ENCODE assay signal across 25 cellular contexts in the genomic region with DNA sequence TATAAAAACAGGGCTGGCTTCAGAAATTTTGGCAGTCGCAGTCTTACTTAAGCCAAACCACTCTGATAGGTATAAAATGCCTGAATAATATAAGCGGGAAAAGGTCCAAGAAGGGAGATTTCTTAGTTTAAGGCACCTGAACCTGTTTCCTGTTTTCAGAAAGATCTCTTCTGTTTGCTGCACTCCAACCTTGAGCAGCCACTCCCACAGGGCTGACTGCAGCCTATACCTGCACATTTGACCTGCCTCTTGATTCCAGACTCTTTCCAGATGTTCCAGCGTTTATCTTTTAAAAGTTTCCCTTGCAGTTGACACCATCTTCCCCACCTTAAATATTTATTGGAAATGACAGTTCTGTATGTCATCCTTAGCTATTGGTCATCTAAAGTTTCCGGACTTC.
DNase-seq lines count a peak whose midpoint lies in the region; ATAC-seq and TF ChIP-seq lines count a peak whose summit lies in the region.
"Had no signal": no experiment of that assay in that cellular context is flagged by ENCODE, and none has a peak within 500 bp of the region (broad histone marks: within the 10 kb centered on the region; RNA-seq: fewer than 3 reads in every experiment).

No MANE protein-coding gene starts in this region.

- no peak for ATAC-seq in effector memory CD8-positive, alpha-beta T cell (replicated peaks)
- ATAC-seq in HG03460 (IDR thresholded peaks at IDR 0.05; ENCODE audit: unreplicated experiment): no peak
- ATAC-seq: left lung had no signal

- TF ChIP-seq EP300 in transverse colon (IDR thresholded peaks at IDR 0.05; ENCODE audit: low read depth): no peak

- H3K27ac Mint-ChIP-seq in activated T-cell treated with anti-CD3 and anti-CD28 coated beads, Interleukin-2, amount 50 U/mL, for 24 hours: peak overlapping the region; percentile 24
- peak overlapping the region; percentile 5 to 52 for H3K27ac Mint-ChIP-seq in effector memory CD8-positive, alpha-beta T cell
- H3K27ac Mint-ChIP-seq: activated CD4-positive, alpha-beta T cell treated with anti-CD3 and anti-CD28 coated beads, Interleukin-2, amount 10 ng/mL, durations not matched to agents 24 days and 14 days had no signal

- no peaks in the 10 kb centered on the region for H3K9me3 Mint-ChIP-seq in activated T-cell treated with anti-CD3 and anti-CD28 coated beads, Interleukin-2, amount 50 U/mL, for 24 hours
- no peaks in the 10 kb centered on the region for H3K9me3 Mint-ChIP-seq in effector memory CD8-positive, alpha-beta T cell
- H3K9me3 Mint-ChIP-seq: activated CD4-positive, alpha-beta T cell treated with anti-CD3 and anti-CD28 coated beads, Interleukin-2, amount 10 ng/mL, durations not matched to agents 24 days and 14 days had no signal

- no peak overlapping the region for H3K4me3 ChIP-seq in transverse colon
- H3K4me3 ChIP-seq in breast epithelium: no peak overlapping the region
- H3K4me3 ChIP-seq: dorsolateral prefrontal cortex, left lung, skin epidermis, stomach, thyroid gland had no signal

- intact Hi-C loops in transverse colon (cut with DNase I; ENCODE audit: low total_unique reads): no loop called here
- intact Hi-C loops in breast epithelium (cut with DNase I; ENCODE audit: low total_unique reads): no loop called here

- no peak for TF ChIP-seq POLR2A in transverse colon (IDR thresholded peaks at IDR 0.05)
- TF ChIP-seq POLR2A in breast epithelium (IDR thresholded peaks at IDR 0.05): no peak

- H3K27ac ChIP-seq in transverse colon (peak overlapping the region in 3 of 4 donors; percentile 6 to 63 (median 54)), breast epithelium (peak overlapping the region in 1 of 2 donors; percentile 11)
- H3K27ac ChIP-seq: dorsolateral prefrontal cortex, left lung, skin epidermis, stomach, thyroid gland, VCaP had no signal

- peaks cover 24% of the 10 kb centered on the region for H3K27me3 ChIP-seq in transverse colon
- H3K27me3 ChIP-seq in breast epithelium: peaks cover 0 to 10% of the 10 kb centered on the region in 2 donors
- H3K27me3 ChIP-seq: thyroid gland had no signal

- H3K36me3 ChIP-seq in transverse colon (no peaks in the 10 kb centered on the region), breast epithelium (no peaks in the 10 kb centered on the region)
- H3K36me3 ChIP-seq: left lung, stomach, thyroid gland had no signal

- no peak overlapping the region for H3K4me3 Mint-ChIP-seq in activated T-cell treated with anti-CD3 and anti-CD28 coated beads, Interleukin-2, amount 50 U/mL, for 24 hours
- H3K4me3 Mint-ChIP-seq in effector memory CD8-positive, alpha-beta T cell: no peak overlapping the region
- H3K4me3 Mint-ChIP-seq: activated CD4-positive, alpha-beta T cell treated with anti-CD3 and anti-CD28 coated beads, Interleukin-2, amount 10 ng/mL, durations not matched to agents 24 days and 14 days had no signal

- peaks cover 4% of the 10 kb centered on the region for H3K36me3 Mint-ChIP-seq in activated T-cell treated with anti-CD3 and anti-CD28 coated beads, Interleukin-2, amount 50 U/mL, for 24 hours (ENCODE audit: low read depth)
- no peaks in the 10 kb centered on the region for H3K36me3 Mint-ChIP-seq in effector memory CD8-positive, alpha-beta T cell (ENCODE audit: insufficient read depth)

- TF ChIP-seq CTCF in transverse colon (IDR thresholded peaks at IDR 0.05) (no peak), breast epithelium (IDR thresholded peaks at IDR 0.05) (no peak)

- H3K9me3 ChIP-seq in transverse colon: no peaks in the 10 kb centered on the region
- H3K9me3 ChIP-seq in breast epithelium: no peaks in the 10 kb centered on the region
- H3K9me3 ChIP-seq: Caco-2, left lung, SK-N-SH, stomach, thyroid gland had no signal

- peaks cover 76% of the 10 kb centered on the region for H3K4me1 Mint-ChIP-seq in activated T-cell treated with anti-CD3 and anti-CD28 coated beads, Interleukin-2, amount 50 U/mL, for 24 hours (ENCODE audit: low read depth)
- H3K4me1 Mint-ChIP-seq in effector memory CD8-positive, alpha-beta T cell (ENCODE audit: low read depth in 2 of 2): peaks cover 33 to 44% of the 10 kb centered on the region in 2 donors

- H3K27me3 Mint-ChIP-seq in activated T-cell treated with anti-CD3 and anti-CD28 coated beads, Interleukin-2, amount 50 U/mL, for 24 hours: no peaks in the 10 kb centered on the region
- H3K27me3 Mint-ChIP-seq in effector memory CD8-positive, alpha-beta T cell: no peaks in the 10 kb centered on the region
- H3K27me3 Mint-ChIP-seq: activated CD4-positive, alpha-beta T cell treated with anti-CD3 and anti-CD28 coated beads, Interleukin-2, amount 10 ng/mL, durations not matched to agents 24 days and 14 days had no signal

- peaks cover 0 to 30% (median 4%) of the 10 kb centered on the region in 4 donors for H3K4me1 ChIP-seq in transverse colon
- no peaks in the 10 kb centered on the region for H3K4me1 ChIP-seq in breast epithelium
- H3K4me1 ChIP-seq: Caco-2, left lung, stomach, thyroid gland had no signal

- WGBS in transverse colon (ENCODE audit: low coverage in 1 of 2), 2 donors: 33 to 52% methylated on average over 1 to 4 of the region's 4 CpGs

- in situ Hi-C loops in transverse colon (cut with MboI; ENCODE audit: low pct_ligation_motif_present in 1 of 4, low pct_unique_long_range_greater_than_20kb in 1 of 4, low sequenced_read_pairs in 3 of 4): no loop called here

- DNase-seq in activated T-cell treated with anti-CD3 and anti-CD28 coated beads, Interleukin-2, amount 50 U/mL, for 24 hours: no peak
- DNase-seq in activated T-cell treated with anti-CD3 and anti-CD28 coated beads, Interleukin-2, amount 50 U/mL, for 48 hours: no peak
- DNase-seq in NCI-H69 (lab: John Stamatoyannopoulos, UW) (peak; percentile 50), transverse colon (no peak), breast epithelium (ENCODE audit: low spot score in 2 of 2) (no peak), SHP77 (lab: John Stamatoyannopoulos, UW) (no peak)
- no peak for DNase-seq in effector memory CD8-positive, alpha-beta T cell
- DNase-seq: activated CD4-positive, alpha-beta T cell treated with anti-CD3 and anti-CD28 coated beads, Interleukin-2, amount 10 ng/mL, durations not matched to agents 24 days and 14 days; activated effector memory CD4-positive, alpha-beta T cell treated with Interleukin-2 at 50 U/mL for 16 hours; Caco-2; DND-41; dorsolateral prefrontal cortex; H7; hippocampal formation; left lung; NCI-H2029 treated with DMSO at 0.1 percent for 48 hours; NCI-H2227 treated with DMSO at 0.1 percent for 48 hours; NCI-H82; occipital lobe; SK-N-SH; stomach; thyroid gland had no signal
